10 cellular contexts compared by ENCODE assay signal in genomic region chr2:120238728-120239487, GRCh38. TPM values are rescaled to one million over a fixed set of nuclear protein-coding genes. Genes with fewer than 3 reads are reported as not detected.
A peak's percentile ranks its signal among the peaks of the same experiment; 100 is the strongest.
DNase-seq lines count a peak whose midpoint lies in the region; ATAC-seq and TF ChIP-seq lines count a peak whose summit lies in the region.
"Had no signal": no experiment of that assay in that cellular context is flagged by ENCODE, and none has a peak within 500 bp of the region (broad histone marks: within the 10 kb centered on the region; RNA-seq: fewer than 3 reads in every experiment).

No MANE protein-coding gene starts in this region.

- no peaks in the 10 kb centered on the region for H3K27me3 ChIP-seq in brain microvascular endothelial cell (replicated peaks)

- no peak overlapping the region for H3K4me3 ChIP-seq in brain microvascular endothelial cell (ENCODE audit: low read depth, low read length)
- H3K4me3 ChIP-seq: GM12878 had no signal

- ATAC-seq in HG02678 (IDR thresholded peaks at IDR 0.05; ENCODE audit: unreplicated experiment) = no peak
- no peak for ATAC-seq in stimulated activated naive CD8-positive, alpha-beta T cell treated with anti-CD3 and anti-CD28 coated beads, Interleukin-15, Interleukin-2, amounts not matched to agents 100 U/mL and 50 U/mL, for 24 hours
- ATAC-seq: activated CD4-positive, CD25-positive, alpha-beta regulatory T cell treated with anti-CD3 and anti-CD28 coated beads, Interleukin-2, amount 50 U/mL, for 24 hours; GM12878 had no signal

- TF ChIP-seq CTCF in brain microvascular endothelial cell (IDR thresholded peaks at IDR 0.05; ENCODE audit: low read depth, low read length, missing control alignments) = no peak

- in situ Hi-C loops in brain microvascular endothelial cell (cut with HindIII; ENCODE audit: low pct_ligation_motif_present, low sequenced_read_pairs) (no loop called here), G401 (cut with HindIII; ENCODE audit: low sequenced_read_pairs) (no loop called here)

- peak; percentile 78 for DNase-seq in HS-5 (ENCODE audit: low read depth)
- peak; percentile 77 for DNase-seq in brain microvascular endothelial cell
- DNase-seq in islet precursor cell = peak; percentile 81
- peak; percentile 85 for DNase-seq in stromal cell of bone marrow (ENCODE audit: low read depth)
- no peak for DNase-seq in G401 (ENCODE audit: low spot score)
- DNase-seq in substantia nigra (lab: John Stamatoyannopoulos, UW) = no peak
- DNase-seq in stimulated activated naive CD8-positive, alpha-beta T cell treated with anti-CD3 and anti-CD28 coated beads, Interleukin-15, Interleukin-2, amounts not matched to agents 100 U/mL and 50 U/mL, for 24 hours = no peak

- no peaks in the 10 kb centered on the region for H3K36me3 ChIP-seq in brain microvascular endothelial cell (replicated peaks)

- no peak overlapping the region for H3K27ac ChIP-seq in brain microvascular endothelial cell
- no peak overlapping the region for H3K27ac ChIP-seq in substantia nigra (ENCODE audit: low read depth, low read length, poor library complexity, severe bottlenecking)

RNA-seq across cellular contexts. Expression of gene RALB, which starts 13.7 kb away (rescaled TPM):
- 61.3 and 71.8 TPM in 2 replicates for total RNA-seq in G401 (2014; rRNA removed; shearing (Covaris generic))

RNA-seq across cellular contexts. Expression of gene TMEM185B, which starts 15.7 kb away (rescaled TPM):
- 24.2 and 26.1 TPM in 2 replicates for total RNA-seq in G401 (2014; rRNA removed; shearing (Covaris generic))

Comparison
In these comparisons a context has a peak if more than half of its experiments do, and no peak if none do; other contexts are left out.
1. DNase-seq: peak in HS-5 (single experiment), brain microvascular endothelial cell (single experiment), islet precursor cell (single experiment) and stromal cell of bone marrow (single experiment); none in G401 (single experiment), substantia nigra (0 of 49) and stimulated activated naive CD8-positive, alpha-beta T cell treated with anti-CD3 and anti-CD28 coated beads, Interleukin-15, Interleukin-2, amounts not matched to agents 100 U/mL and 50 U/mL, for 24 hours (single experiment).